ENCODE assay signal across 32 cellular contexts in the genomic region with DNA sequence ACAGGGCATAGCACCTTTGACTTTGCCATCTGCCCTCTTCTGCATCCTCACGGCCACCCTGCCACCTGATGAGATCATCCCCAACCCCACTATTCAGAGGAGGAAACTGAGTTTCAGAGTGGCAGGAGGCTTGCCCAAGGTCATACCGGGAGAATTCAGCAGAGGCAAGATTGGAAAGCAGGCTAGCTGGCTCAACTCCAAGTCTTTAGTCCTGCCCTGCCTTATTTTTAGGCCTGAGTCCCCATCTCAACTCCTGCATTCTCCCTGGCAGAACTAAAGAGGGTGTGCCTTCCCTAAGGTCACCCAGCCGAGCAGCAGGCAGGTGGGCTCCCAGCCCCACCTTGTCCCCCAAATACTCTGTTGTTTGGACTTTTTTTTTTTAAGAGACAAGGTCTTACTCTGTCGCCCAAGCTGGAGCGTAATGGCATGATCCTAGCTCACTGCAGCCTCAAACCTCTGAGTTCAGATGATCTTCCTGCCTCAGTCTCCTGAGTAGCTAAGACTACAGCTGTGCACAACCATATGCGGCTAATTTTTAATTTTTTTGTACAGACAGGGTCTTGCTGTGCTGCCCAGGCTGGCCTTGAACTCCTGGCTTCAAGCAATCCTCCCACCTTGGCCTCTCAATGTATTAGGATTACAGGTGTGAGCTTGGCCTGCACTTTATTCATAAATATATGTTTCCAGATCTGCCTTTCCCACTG. TPM values are rescaled to one million over a fixed set of nuclear protein-coding genes. Genes with fewer than 3 reads are reported as not detected.
DNase-seq lines count a peak whose midpoint lies in the region; ATAC-seq and TF ChIP-seq lines count a peak whose summit lies in the region.
"Had no signal": no experiment of that assay in that cellular context is flagged by ENCODE, and none has a peak within 500 bp of the region (broad histone marks: within the 10 kb centered on the region; RNA-seq: fewer than 3 reads in every experiment).

No MANE protein-coding gene starts in this region.

- CTCF ChIA-PET in SK-N-SH (lab: Yijun Ruan, JAX): interaction anchor here (0.9 to 3.0 kb wide), 4 partner anchors 14 to 43 kb away, joined by 3 to 13 read pairs (median 7); no protein-coding TSS in a partner anchor

- H3K9ac ChIP-seq in SK-N-SH: no peak overlapping the region
- H3K9ac ChIP-seq: BLaER1 treated with 17β-estradiol and CSF1 and Interleukin-3, amounts not matched to agents 10 nM and 100 nM; KMS-11 had no signal

- POLR2A ChIA-PET in SK-N-SH (lab: Yijun Ruan, JAX): no interaction called here

- TF ChIP-seq EP300 in SK-N-SH (IDR thresholded peaks at IDR 0.05; ENCODE audit: borderline replicate concordance in 1 of 2, low read depth in 1 of 2, low read length in 1 of 2): no peak

- H2AFZ ChIP-seq in SK-N-SH (ENCODE audit: low read depth): no peak overlapping the region

- ATAC-seq in stimulated activated memory B cell treated with anti-CD40 and anti-IgM and Interleukin-4, amounts not matched to agents 10 μg/mL and 1 μg/mL and 100 μg/mL, for 72 hours: no peak
- ATAC-seq in HG02610 (IDR thresholded peaks at IDR 0.05; ENCODE audit: unreplicated experiment): no peak
- ATAC-seq: left lung, Panc1 had no signal

- H3K36me3 ChIP-seq in KOPT-K1 (ENCODE audit: insufficient read depth, low read length) (no peaks in the 10 kb centered on the region), left ventricle myocardium inferior (no peaks in the 10 kb centered on the region), SK-N-SH (replicated peaks in 1 of 2; ENCODE audit: control insufficient read depth in 1 of 2, insufficient read depth in 2 of 2, low read length in 1 of 2) (no peaks in the 10 kb centered on the region)
- H3K36me3 ChIP-seq: BLaER1 treated with 17β-estradiol and CSF1 and Interleukin-3, amounts not matched to agents 10 nM and 100 nM; esophagus squamous epithelium; left lung; neutrophil; prostate gland had no signal

- H3K9me3 ChIP-seq in KOPT-K1 (ENCODE audit: insufficient read depth, low read length, poor library complexity, severe bottlenecking) (no peaks in the 10 kb centered on the region), left ventricle myocardium inferior (replicated peaks) (no peaks in the 10 kb centered on the region), SK-N-SH (no peaks in the 10 kb centered on the region)
- H3K9me3 ChIP-seq: BLaER1 treated with 17β-estradiol and CSF1 and Interleukin-3, amounts not matched to agents 10 nM and 100 nM; esophagus squamous epithelium; left lung; neutrophil; prostate gland had no signal

- no peaks in the 10 kb centered on the region for H3F3A ChIP-seq in SK-N-SH (replicated peaks; ENCODE audit: insufficient read depth)

- H3K27me3 Mint-ChIP-seq in dendritic cell treated with granulocyte-macrophage colony-stimulating factor and Interleukin-4, amounts not matched to agents 40 ng/mL and 50 ng/mL, for 4 days: no peaks in the 10 kb centered on the region
- no peaks in the 10 kb centered on the region for H3K27me3 Mint-ChIP-seq in stimulated activated memory B cell treated with anti-CD40 and anti-IgM and Interleukin-4, amounts not matched to agents 10 μg/mL and 1 μg/mL and 100 μg/mL, for 72 hours
- H3K27me3 Mint-ChIP-seq: activated CD4-positive, alpha-beta memory T cell treated with anti-CD3 and anti-CD28 coated beads, Interleukin-2, amount 10 ng/mL, durations not matched to agents 7 days and 5 days; type B pancreatic cell had no signal

- peaks cover 39% of the 10 kb centered on the region for H3K4me1 Mint-ChIP-seq in dendritic cell treated with granulocyte-macrophage colony-stimulating factor and Interleukin-4, amounts not matched to agents 40 ng/mL and 50 ng/mL, for 4 days (ENCODE audit: low read depth)
- peaks cover 27% of the 10 kb centered on the region for H3K4me1 Mint-ChIP-seq in stimulated activated memory B cell treated with anti-CD40 and anti-IgM and Interleukin-4, amounts not matched to agents 10 μg/mL and 1 μg/mL and 100 μg/mL, for 72 hours

- TF ChIP-seq CTCF in left ventricle myocardium inferior (IDR thresholded peaks at IDR 0.05; ENCODE audit: borderline replicate concordance) (no peak), SK-N-SH (IDR thresholded peaks at IDR 0.05) (no peak)

- DNase-seq in left ventricle myocardium inferior (no peak), hepatic stellate cell (ENCODE audit: low spot score) (no peak), SK-N-SH (no peak)
- DNase-seq: activated CD4-positive, alpha-beta memory T cell treated with anti-CD3 and anti-CD28 coated beads, Interleukin-2, amount 10 ng/mL, durations not matched to agents 7 days and 5 days; activated CD4-positive, alpha-beta T cell treated with anti-CD3 and anti-CD28 coated beads for 1 hour; activated CD8-positive, alpha-beta memory T cell treated with anti-CD3 and anti-CD28 coated beads, Interleukin-2, amount 50 U/mL, for 4 hours; activated naive CD4-positive, alpha-beta T cell treated with Interleukin-2 at 50 U/mL for 16 hours; cerebellar nuclear complex; COR-L47; DMS79; dorsolateral prefrontal cortex; esophagus squamous epithelium; GOT3; mesendoderm; MM.1S; NCI-H1105 treated with DMSO at 0.1 percent for 48 hours; NCI-H2029 treated with DMSO at 0.1 percent for 48 hours; NCI-H526; SIG-M5; stimulated activated CD4-positive, alpha-beta T cell treated with anti-CD3 and anti-CD28 coated beads, Interleukin-15, amount 100 ng/mL, for 24 hours; stimulated activated CD4-positive, alpha-beta T cell treated with anti-CD3 and anti-CD28 coated beads, Interleukin-4, amount 100 ng/mL, for 4 hours had no signal

- TF ChIP-seq RAD21 in SK-N-SH (IDR thresholded peaks at IDR 0.05; ENCODE audit: low read length): no peak

- H3K4me1 ChIP-seq in left ventricle myocardium inferior (peaks cover 58% of the 10 kb centered on the region), SK-N-SH (ENCODE audit: control insufficient read depth in 1 of 2, insufficient read depth in 2 of 2, low read depth in 1 of 2, low read length in 1 of 2) (peaks cover 4 to 7% of the 10 kb centered on the region in 2 experiments; a peak in 2 of 4 replicates)
- H3K4me1 ChIP-seq: prostate gland had no signal

- H3K36me3 Mint-ChIP-seq in dendritic cell treated with granulocyte-macrophage colony-stimulating factor and Interleukin-4, amounts not matched to agents 40 ng/mL and 50 ng/mL, for 4 days (ENCODE audit: low read depth): no peaks in the 10 kb centered on the region
- H3K36me3 Mint-ChIP-seq in stimulated activated memory B cell treated with anti-CD40 and anti-IgM and Interleukin-4, amounts not matched to agents 10 μg/mL and 1 μg/mL and 100 μg/mL, for 72 hours: no peaks in the 10 kb centered on the region
- H3K36me3 Mint-ChIP-seq: type B pancreatic cell had no signal

- H3K4me3 Mint-ChIP-seq in dendritic cell treated with granulocyte-macrophage colony-stimulating factor and Interleukin-4, amounts not matched to agents 40 ng/mL and 50 ng/mL, for 4 days: no peak overlapping the region
- no peak overlapping the region for H3K4me3 Mint-ChIP-seq in stimulated activated memory B cell treated with anti-CD40 and anti-IgM and Interleukin-4, amounts not matched to agents 10 μg/mL and 1 μg/mL and 100 μg/mL, for 72 hours
- H3K4me3 Mint-ChIP-seq: activated CD4-positive, alpha-beta memory T cell treated with anti-CD3 and anti-CD28 coated beads, Interleukin-2, amount 10 ng/mL, durations not matched to agents 7 days and 5 days; type B pancreatic cell had no signal

- H3K27ac Mint-ChIP-seq in dendritic cell treated with granulocyte-macrophage colony-stimulating factor and Interleukin-4, amounts not matched to agents 40 ng/mL and 50 ng/mL, for 4 days: peak overlapping the region; percentile 2
- peak overlapping the region; percentile 30 for H3K27ac Mint-ChIP-seq in stimulated activated memory B cell treated with anti-CD40 and anti-IgM and Interleukin-4, amounts not matched to agents 10 μg/mL and 1 μg/mL and 100 μg/mL, for 72 hours
- H3K27ac Mint-ChIP-seq: activated CD4-positive, alpha-beta memory T cell treated with anti-CD3 and anti-CD28 coated beads, Interleukin-2, amount 10 ng/mL, durations not matched to agents 7 days and 5 days; type B pancreatic cell had no signal

- intact Hi-C loops in dendritic cell treated with granulocyte-macrophage colony-stimulating factor and Interleukin-4, amounts not matched to agents 40 ng/mL and 50 ng/mL, for 4 days (cut with micrococcal nuclease): no loop called here
- intact Hi-C loops in left ventricle myocardium inferior (cut with micrococcal nuclease): no loop called here

- H3K4me3 ChIP-seq in left ventricle myocardium inferior (no peak overlapping the region), SK-N-SH (ENCODE audit: low read depth in 2 of 2, low read length in 1 of 2) (no peak overlapping the region)
- H3K4me3 ChIP-seq: BLaER1 treated with 17β-estradiol and CSF1 and Interleukin-3, amounts not matched to agents 10 nM and 100 nM; dorsolateral prefrontal cortex; esophagus squamous epithelium; left lung; prostate gland had no signal

- H3K27ac ChIP-seq in KOPT-K1 (ENCODE audit: low read depth, low read length, poor library complexity, severe bottlenecking) (peak overlapping the region; percentile 17), left ventricle myocardium inferior (replicated peaks) (peak overlapping the region; percentile 73), SK-N-SH (ENCODE audit: low read depth in 2 of 2, low read length in 1 of 2) (no peak overlapping the region)
- H3K27ac ChIP-seq: BLaER1 treated with 17β-estradiol and CSF1 and Interleukin-3, amounts not matched to agents 10 nM and 100 nM; dorsolateral prefrontal cortex; esophagus squamous epithelium; KMS-11; left lung; prostate gland had no signal

- H3K27me3 ChIP-seq in left ventricle myocardium inferior (ENCODE audit: low read depth) (no peaks in the 10 kb centered on the region), SK-N-SH (ENCODE audit: insufficient read depth) (no peaks in the 10 kb centered on the region)
- H3K27me3 ChIP-seq: BLaER1 treated with 17β-estradiol and CSF1 and Interleukin-3, amounts not matched to agents 10 nM and 100 nM; dorsolateral prefrontal cortex; esophagus squamous epithelium; left lung; neutrophil had no signal

- no peaks in the 10 kb centered on the region for H4K20me1 ChIP-seq in SK-N-SH (ENCODE audit: insufficient read depth)
- H4K20me1 ChIP-seq: BLaER1 treated with 17β-estradiol and CSF1 and Interleukin-3, amounts not matched to agents 10 nM and 100 nM had no signal

- no peak overlapping the region for H3K4me2 ChIP-seq in SK-N-SH
- H3K4me2 ChIP-seq: BLaER1 treated with 17β-estradiol and CSF1 and Interleukin-3, amounts not matched to agents 10 nM and 100 nM; KMS-11 had no signal

- no peaks in the 10 kb centered on the region for H3K9me3 Mint-ChIP-seq in dendritic cell treated with granulocyte-macrophage colony-stimulating factor and Interleukin-4, amounts not matched to agents 40 ng/mL and 50 ng/mL, for 4 days
- no peaks in the 10 kb centered on the region for H3K9me3 Mint-ChIP-seq in stimulated activated memory B cell treated with anti-CD40 and anti-IgM and Interleukin-4, amounts not matched to agents 10 μg/mL and 1 μg/mL and 100 μg/mL, for 72 hours
- H3K9me3 Mint-ChIP-seq: activated CD4-positive, alpha-beta memory T cell treated with anti-CD3 and anti-CD28 coated beads, Interleukin-2, amount 10 ng/mL, durations not matched to agents 7 days and 5 days; type B pancreatic cell had no signal

- WGBS in SK-N-SH (ENCODE audit: low lambda C conversion rate): 83% methylated on average over 6 of the region's 6 CpGs

- no peaks in the 10 kb centered on the region for H3K79me2 ChIP-seq in SK-N-SH (ENCODE audit: insufficient read depth)

- H3K9me2 ChIP-seq in SK-N-SH: no peaks in the 10 kb centered on the region

RNA-seq across cellular contexts. Expression of gene FGR, which starts 13.8 kb away (rescaled TPM):
- total RNA-seq in left ventricle myocardium inferior: 3.5 TPM
- not detected in 2 replicates for polyA plus RNA-seq in SK-N-SH (2012; rRNA removed)
- polyA plus RNA-seq in SK-N-SH (2012; cell fraction: cytosol; rRNA removed): not detected in 2 replicates
- polyA plus RNA-seq in SK-N-SH (2012; cell fraction: nucleus; rRNA removed): 0.01 TPM in 1 of 2 replicates, not detected in the other
- total RNA-seq: activated CD4-positive, alpha-beta memory T cell treated with anti-CD3 and anti-CD28 coated beads, Interleukin-2, amount 10 ng/mL, durations not matched to agents 7 days and 5 days had no signal

RNA-seq across cellular contexts. Expression of gene IFI6, which starts 23.2 kb away (rescaled TPM):
- 39.2 TPM for total RNA-seq in left ventricle myocardium inferior
- polyA plus RNA-seq in SK-N-SH (2012; rRNA removed): 29.0 and 35.6 TPM in 2 replicates
- polyA plus RNA-seq in SK-N-SH (2012; cell fraction: cytosol; rRNA removed): 19.6 and 33.1 TPM in 2 replicates
- polyA plus RNA-seq in SK-N-SH (2012; cell fraction: nucleus; rRNA removed): 13.8 and 14.8 TPM in 2 replicates

RNA-seq across cellular contexts. Expression of gene AHDC1, which starts 44.8 kb away (rescaled TPM):
- 40.1 TPM for total RNA-seq in left ventricle myocardium inferior
- polyA plus RNA-seq in SK-N-SH (2012; rRNA removed): 3.1 and 8.5 TPM in 2 replicates
- 3.2 and 4.4 TPM in 2 replicates for polyA plus RNA-seq in SK-N-SH (2012; cell fraction: cytosol; rRNA removed)
- 19.2 and 28.1 TPM in 2 replicates for polyA plus RNA-seq in SK-N-SH (2012; cell fraction: nucleus; rRNA removed)

Comparison
In these comparisons a context has a peak if more than half of its experiments do, and no peak if none do; other contexts are left out.
1. H3K27ac ChIP-seq: peak in KOPT-K1 (single experiment) and left ventricle myocardium inferior (single experiment); none in SK-N-SH (0 of 2).